Comparison of ENCODE assay signal across 1 cellular context in the genomic region with DNA sequence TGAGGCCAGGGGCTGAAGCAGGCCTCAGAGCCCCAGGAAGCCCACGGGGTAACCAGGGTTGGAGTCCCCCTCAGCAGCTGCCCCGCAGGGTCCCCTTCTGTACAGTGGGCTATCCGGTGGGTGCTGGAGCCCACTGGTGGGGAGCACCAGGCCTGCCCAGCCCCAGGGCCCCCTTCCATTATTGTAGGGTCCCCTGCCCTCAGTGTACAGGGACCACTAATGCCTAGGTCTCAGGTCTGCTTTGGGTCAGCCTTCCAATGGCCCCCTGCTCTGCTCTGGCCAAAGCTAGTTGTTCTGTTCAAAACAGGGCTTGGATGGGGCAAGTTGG.
TF ChIP-seq lines count a peak whose summit lies in the region.

No MANE protein-coding gene starts in this region.

TF ChIP-seq in HepG2, 621 proteins besides CTCF, POLR2A, EP300 and RAD21:
- TF ChIP-seq, protein P1, sequence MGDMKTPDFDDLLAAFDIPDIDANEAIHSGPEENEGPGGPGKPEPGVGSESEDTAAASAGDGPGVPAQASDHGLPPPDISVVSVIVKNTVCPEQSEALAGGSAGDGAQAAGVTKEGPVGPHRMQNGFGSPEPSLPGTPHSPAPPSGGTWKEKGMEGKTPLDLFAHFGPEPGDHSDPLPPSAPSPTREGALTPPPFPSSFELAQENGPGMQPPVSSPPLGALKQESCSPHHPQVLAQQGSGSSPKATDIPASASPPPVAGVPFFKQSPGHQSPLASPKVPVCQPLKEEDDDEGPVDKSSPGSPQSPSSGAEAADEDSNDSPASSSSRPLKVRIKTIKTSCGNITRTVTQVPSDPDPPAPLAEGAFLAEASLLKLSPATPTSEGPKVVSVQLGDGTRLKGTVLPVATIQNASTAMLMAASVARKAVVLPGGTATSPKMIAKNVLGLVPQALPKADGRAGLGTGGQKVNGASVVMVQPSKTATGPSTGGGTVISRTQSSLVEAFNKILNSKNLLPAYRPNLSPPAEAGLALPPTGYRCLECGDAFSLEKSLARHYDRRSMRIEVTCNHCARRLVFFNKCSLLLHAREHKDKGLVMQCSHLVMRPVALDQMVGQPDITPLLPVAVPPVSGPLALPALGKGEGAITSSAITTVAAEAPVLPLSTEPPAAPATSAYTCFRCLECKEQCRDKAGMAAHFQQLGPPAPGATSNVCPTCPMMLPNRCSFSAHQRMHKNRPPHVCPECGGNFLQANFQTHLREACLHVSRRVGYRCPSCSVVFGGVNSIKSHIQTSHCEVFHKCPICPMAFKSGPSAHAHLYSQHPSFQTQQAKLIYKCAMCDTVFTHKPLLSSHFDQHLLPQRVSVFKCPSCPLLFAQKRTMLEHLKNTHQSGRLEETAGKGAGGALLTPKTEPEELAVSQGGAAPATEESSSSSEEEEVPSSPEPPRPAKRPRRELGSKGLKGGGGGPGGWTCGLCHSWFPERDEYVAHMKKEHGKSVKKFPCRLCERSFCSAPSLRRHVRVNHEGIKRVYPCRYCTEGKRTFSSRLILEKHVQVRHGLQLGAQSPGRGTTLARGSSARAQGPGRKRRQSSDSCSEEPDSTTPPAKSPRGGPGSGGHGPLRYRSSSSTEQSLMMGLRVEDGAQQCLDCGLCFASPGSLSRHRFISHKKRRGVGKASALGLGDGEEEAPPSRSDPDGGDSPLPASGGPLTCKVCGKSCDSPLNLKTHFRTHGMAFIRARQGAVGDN (CRISPR knock-in tag; IDR thresholded peaks at IDR 0.05) = peak; percentile 10; the same call in 1 of the 2 replicates
- TF ChIP-seq NR2F2 (IDR thresholded peaks at IDR 0.05; ENCODE audit: borderline replicate concordance, low read depth) (no peak), ZNF746 (CRISPR knock-in tag; IDR thresholded peaks at IDR 0.05) (no peak), ZFY (CRISPR knock-in tag; IDR thresholded peaks at IDR 0.05) (peak; percentile 34; the same call in 1 of the 2 replicates), ARHGAP35 (CRISPR knock-in tag; IDR thresholded peaks at IDR 0.05; ENCODE audit: borderline replicate concordance) (no peak), GATA4 (IDR thresholded peaks at IDR 0.05; ENCODE audit: borderline replicate concordance, low read depth) (no peak), KDM4B (CRISPR knock-in tag; IDR thresholded peaks at IDR 0.05) (no peak), ZNF446 (CRISPR knock-in tag; IDR thresholded peaks at IDR 0.05) (no peak), SNRNP70 (IDR thresholded peaks at IDR 0.05; ENCODE audit: low read depth, low read length) (no peak), ZFP90 (CRISPR knock-in tag; IDR thresholded peaks at IDR 0.05; ENCODE audit: borderline replicate concordance) (peak; percentile 7; the same call in 1 of the 2 replicates), TCF7 (IDR thresholded peaks at IDR 0.05; ENCODE audit: low read depth) (no peak), ZSCAN30 (CRISPR knock-in tag; IDR thresholded peaks at IDR 0.05) (no peak)
- TF ChIP-seq, protein P2, sequence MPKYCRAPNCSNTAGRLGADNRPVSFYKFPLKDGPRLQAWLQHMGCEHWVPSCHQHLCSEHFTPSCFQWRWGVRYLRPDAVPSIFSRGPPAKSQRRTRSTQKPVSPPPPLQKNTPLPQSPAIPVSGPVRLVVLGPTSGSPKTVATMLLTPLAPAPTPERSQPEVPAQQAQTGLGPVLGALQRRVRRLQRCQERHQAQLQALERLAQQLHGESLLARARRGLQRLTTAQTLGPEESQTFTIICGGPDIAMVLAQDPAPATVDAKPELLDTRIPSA (CRISPR knock-in tag; IDR thresholded peaks at IDR 0.05; ENCODE audit: borderline replicate concordance) = 0 out of 2 replicates have a peak, but pooled peaks have one; percentile 33
- TF ChIP-seq, protein P3, sequence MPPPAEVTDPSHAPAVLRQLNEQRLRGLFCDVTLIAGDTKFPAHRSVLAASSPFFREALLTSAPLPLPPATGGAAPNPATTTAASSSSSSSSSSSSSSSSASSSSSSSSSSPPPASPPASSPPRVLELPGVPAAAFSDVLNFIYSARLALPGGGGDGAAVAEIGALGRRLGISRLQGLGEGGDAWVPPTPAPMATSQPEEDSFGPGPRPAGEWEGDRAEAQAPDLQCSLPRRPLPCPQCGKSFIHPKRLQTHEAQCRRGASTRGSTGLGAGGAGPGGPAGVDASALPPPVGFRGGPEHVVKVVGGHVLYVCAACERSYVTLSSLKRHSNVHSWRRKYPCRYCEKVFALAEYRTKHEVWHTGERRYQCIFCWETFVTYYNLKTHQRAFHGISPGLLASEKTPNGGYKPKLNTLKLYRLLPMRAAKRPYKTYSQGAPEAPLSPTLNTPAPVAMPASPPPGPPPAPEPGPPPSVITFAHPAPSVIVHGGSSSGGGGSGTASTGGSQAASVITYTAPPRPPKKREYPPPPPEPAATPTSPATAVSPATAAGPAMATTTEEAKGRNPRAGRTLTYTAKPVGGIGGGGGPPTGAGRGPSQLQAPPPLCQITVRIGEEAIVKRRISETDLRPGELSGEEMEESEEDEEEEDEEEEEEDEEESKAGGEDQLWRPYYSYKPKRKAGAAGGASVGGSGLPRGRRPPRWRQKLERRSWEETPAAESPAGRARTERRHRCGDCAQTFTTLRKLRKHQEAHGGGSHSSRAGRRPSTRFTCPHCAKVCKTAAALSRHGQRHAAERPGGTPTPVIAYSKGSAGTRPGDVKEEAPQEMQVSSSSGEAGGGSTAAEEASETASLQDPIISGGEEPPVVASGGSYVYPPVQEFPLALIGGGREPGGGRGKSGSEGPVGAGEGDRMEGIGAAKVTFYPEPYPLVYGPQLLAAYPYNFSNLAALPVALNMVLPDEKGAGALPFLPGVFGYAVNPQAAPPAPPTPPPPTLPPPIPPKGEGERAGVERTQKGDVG (CRISPR knock-in tag; IDR thresholded peaks at IDR 0.05; ENCODE audit: borderline replicate concordance) = no peak
- TF ChIP-seq, protein P4, sequence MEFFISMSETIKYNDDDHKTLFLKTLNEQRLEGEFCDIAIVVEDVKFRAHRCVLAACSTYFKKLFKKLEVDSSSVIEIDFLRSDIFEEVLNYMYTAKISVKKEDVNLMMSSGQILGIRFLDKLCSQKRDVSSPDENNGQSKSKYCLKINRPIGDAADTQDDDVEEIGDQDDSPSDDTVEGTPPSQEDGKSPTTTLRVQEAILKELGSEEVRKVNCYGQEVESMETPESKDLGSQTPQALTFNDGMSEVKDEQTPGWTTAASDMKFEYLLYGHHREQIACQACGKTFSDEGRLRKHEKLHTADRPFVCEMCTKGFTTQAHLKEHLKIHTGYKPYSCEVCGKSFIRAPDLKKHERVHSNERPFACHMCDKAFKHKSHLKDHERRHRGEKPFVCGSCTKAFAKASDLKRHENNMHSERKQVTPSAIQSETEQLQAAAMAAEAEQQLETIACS (CRISPR knock-in tag; IDR thresholded peaks at IDR 0.05) = no peak
- TF ChIP-seq, protein P5, sequence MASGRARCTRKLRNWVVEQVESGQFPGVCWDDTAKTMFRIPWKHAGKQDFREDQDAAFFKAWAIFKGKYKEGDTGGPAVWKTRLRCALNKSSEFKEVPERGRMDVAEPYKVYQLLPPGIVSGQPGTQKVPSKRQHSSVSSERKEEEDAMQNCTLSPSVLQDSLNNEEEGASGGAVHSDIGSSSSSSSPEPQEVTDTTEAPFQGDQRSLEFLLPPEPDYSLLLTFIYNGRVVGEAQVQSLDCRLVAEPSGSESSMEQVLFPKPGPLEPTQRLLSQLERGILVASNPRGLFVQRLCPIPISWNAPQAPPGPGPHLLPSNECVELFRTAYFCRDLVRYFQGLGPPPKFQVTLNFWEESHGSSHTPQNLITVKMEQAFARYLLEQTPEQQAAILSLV (CRISPR knock-in tag; IDR thresholded peaks at IDR 0.05; ENCODE audit: borderline replicate concordance) = peak; percentile 28; the same call in 1 of the 2 replicates
